ENCODE assay signal across 14 cellular contexts in genomic region chr2:38407111-38407682, GRCh38. TPM values are rescaled to one million over a fixed set of nuclear protein-coding genes. Genes with fewer than 3 reads are reported as not detected.
DNase-seq lines count a peak whose midpoint lies in the region; ATAC-seq and TF ChIP-seq lines count a peak whose summit lies in the region.
"Had no signal": no experiment of that assay in that cellular context is flagged by ENCODE, and none has a peak within 500 bp of the region (broad histone marks: within the 10 kb centered on the region; RNA-seq: fewer than 3 reads in every experiment).

No MANE protein-coding gene starts in this region.

- no peak for TF ChIP-seq CTCF in epithelial cell of esophagus (IDR thresholded peaks at IDR 0.05; ENCODE audit: insufficient read depth, low read depth, low read length, missing control alignments)
- no peak for TF ChIP-seq CTCF in lower lobe of right lung (IDR thresholded peaks at IDR 0.05)

- peak overlapping the region in 1 of 10 donors; percentile 59 for H3K27ac Mint-ChIP-seq in naive thymus-derived CD8-positive, alpha-beta T cell
- H3K27ac Mint-ChIP-seq: stimulated activated effector memory CD8-positive, alpha-beta T cell treated with anti-CD3 and anti-CD28 coated beads, Interleukin-12 subunit alpha, Interleukin-12 subunit beta, amount 100 ng/mL, for 72 hours had no signal

- H3K9me3 Mint-ChIP-seq in naive thymus-derived CD8-positive, alpha-beta T cell = peaks cover 0 to 7% (median 2%) of the 10 kb centered on the region in 9 donors

- peaks cover 19% of the 10 kb centered on the region; the same call in 1 of the 2 replicates for H3K9me3 ChIP-seq in NT2/D1 (ENCODE audit: insufficient read depth, low read length)
- no peaks in the 10 kb centered on the region for H3K9me3 ChIP-seq in lower lobe of right lung
- H3K9me3 ChIP-seq: SJSA1 had no signal

- H3K27me3 ChIP-seq in NT2/D1 (ENCODE audit: insufficient read depth, insufficient read length) (no peaks in the 10 kb centered on the region), lower lobe of right lung (ENCODE audit: low read depth) (no peaks in the 10 kb centered on the region), H7 (ENCODE audit: control insufficient read depth, insufficient read depth, low read length) (no peaks in the 10 kb centered on the region)
- H3K27me3 ChIP-seq: SJSA1 had no signal

- no peak overlapping the region for H3K4me3 Mint-ChIP-seq in naive thymus-derived CD8-positive, alpha-beta T cell
- H3K4me3 Mint-ChIP-seq: stimulated activated effector memory CD8-positive, alpha-beta T cell treated with anti-CD3 and anti-CD28 coated beads, Interleukin-12 subunit alpha, Interleukin-12 subunit beta, amount 100 ng/mL, for 72 hours had no signal

- POLR2A ChIA-PET in naive thymus-derived CD8-positive, alpha-beta T cell (lab: Charles Lee) = no interaction called here

- intact Hi-C loops in lower lobe of right lung (cut with DNase I) = no loop called here

- H3K36me3 Mint-ChIP-seq in naive thymus-derived CD8-positive, alpha-beta T cell = peaks cover 0 to 4% (median 3%) of the 10 kb centered on the region in 3 donors
- H3K36me3 Mint-ChIP-seq: stimulated activated effector memory CD8-positive, alpha-beta T cell treated with anti-CD3 and anti-CD28 coated beads, Interleukin-12 subunit alpha, Interleukin-12 subunit beta, amount 100 ng/mL, for 72 hours had no signal

- DNase-seq in NT2/D1 (ENCODE audit: low read depth, low spot score) = no peak
- peak; percentile 56 for DNase-seq in epithelial cell of esophagus (ENCODE audit: low read depth)
- peak; percentile 49 for DNase-seq in lower lobe of right lung
- no peak for DNase-seq in H7
- DNase-seq in naive thymus-derived CD8-positive, alpha-beta T cell = no peak
- DNase-seq: activated T-cell treated with anti-CD3 and anti-CD28 coated beads, Interleukin-2, amount 50 U/mL, for 48 hours; IMR-90; NCI-H1694 treated with DMSO at 0.1 percent for 48 hours had no signal

- H3K4me3 ChIP-seq in NT2/D1 (ENCODE audit: insufficient read length, low read depth) (no peak overlapping the region), epithelial cell of esophagus (ENCODE audit: low read length) (no peak overlapping the region), lower lobe of right lung (no peak overlapping the region), H7 (ENCODE audit: insufficient read depth, low read depth, low read length) (no peak overlapping the region)
- H3K4me3 ChIP-seq: SJSA1 had no signal

- peak overlapping the region; percentile 86 for H3K27ac ChIP-seq in lower lobe of right lung
- H3K27ac ChIP-seq in temporal lobe (ENCODE audit: low read depth, low read length) = peak overlapping the region; percentile 74
- H3K27ac ChIP-seq: C4-2B, SJSA1 had no signal

- H3K4me1 Mint-ChIP-seq in naive thymus-derived CD8-positive, alpha-beta T cell = no peaks in the 10 kb centered on the region
- H3K4me1 Mint-ChIP-seq: stimulated activated effector memory CD8-positive, alpha-beta T cell treated with anti-CD3 and anti-CD28 coated beads, Interleukin-12 subunit alpha, Interleukin-12 subunit beta, amount 100 ng/mL, for 72 hours had no signal

- H3K27me3 Mint-ChIP-seq in naive thymus-derived CD8-positive, alpha-beta T cell = no peaks in the 10 kb centered on the region

- no peaks in the 10 kb centered on the region for H3K4me1 ChIP-seq in NT2/D1 (ENCODE audit: insufficient read depth, insufficient read length)
- H3K4me1 ChIP-seq in lower lobe of right lung = peaks cover 43% of the 10 kb centered on the region
- H3K4me1 ChIP-seq: SJSA1 had no signal

- ATAC-seq in lower lobe of right lung = peak; percentile 85 to 86
- ATAC-seq in HG02610 (IDR thresholded peaks at IDR 0.05; ENCODE audit: unreplicated experiment) = no peak
- ATAC-seq in HG03521 (IDR thresholded peaks at IDR 0.05; ENCODE audit: unreplicated experiment) = no peak
- ATAC-seq in naive thymus-derived CD8-positive, alpha-beta T cell = no peak
- ATAC-seq: stimulated activated effector memory CD8-positive, alpha-beta T cell treated with anti-CD3 and anti-CD28 coated beads, Interleukin-12 subunit alpha, Interleukin-12 subunit beta, amount 100 ng/mL, for 72 hours had no signal

- H3K9ac ChIP-seq in NT2/D1 (ENCODE audit: insufficient read length, low read depth) = peak overlapping the region; percentile 46

- H3K36me3 ChIP-seq in NT2/D1 (ENCODE audit: insufficient read depth, insufficient read length, low read length) (no peaks in the 10 kb centered on the region), lower lobe of right lung (no peaks in the 10 kb centered on the region), H7 (replicated peaks; ENCODE audit: control insufficient read depth, insufficient read depth, low read length) (no peaks in the 10 kb centered on the region)
- H3K36me3 ChIP-seq: SJSA1 had no signal

RNA-seq across cellular contexts. Expression of gene ATL2, which starts 30.1 kb away (rescaled TPM):
- total RNA-seq in lower lobe of right lung = 62.6 TPM
- 109 TPM for total RNA-seq in temporal lobe
- total RNA-seq in H7 (2014; rRNA removed; shearing (Covaris generic)) = 119 and 141 TPM in 2 replicates
- 10 to 100 TPM; 62.8 to 71.8 TPM for total RNA-seq in naive thymus-derived CD8-positive, alpha-beta T cell
- polyA plus RNA-seq in naive thymus-derived CD8-positive, alpha-beta T cell = 10 to 100 TPM; 10.6 to 24.2 (median 14.2) TPM

Comparison
In these comparisons a context has a peak if more than half of its experiments do, and no peak if none do; other contexts are left out.
1. DNase-seq: peak in epithelial cell of esophagus (single experiment) and lower lobe of right lung (single experiment); none in NT2/D1 (single experiment), H7 (single experiment) and naive thymus-derived CD8-positive, alpha-beta T cell (0 of 10).
2. ATAC-seq: peak in lower lobe of right lung (2 of 2); none in HG02610 (single experiment), HG03521 (single experiment) and naive thymus-derived CD8-positive, alpha-beta T cell (0 of 2).